In genomic region chr1:145215831-145216230, GRCh38 we compare ENCODE assay signal across 1 cellular context.
A peak's percentile ranks its signal among the peaks of the same experiment; 100 is the strongest.
TF ChIP-seq lines count a peak whose summit lies in the region.

No MANE protein-coding gene starts in this region.

TF ChIP-seq in GM12878, 131 proteins besides CTCF, POLR2A, EP300 and RAD21:
- TF ChIP-seq EED (IDR thresholded peaks at IDR 0.05; ENCODE audit: low read depth) (peak; percentile 26; the same call in 1 of the 2 replicates), IKZF1 (conservative IDR thresholded peaks at IDR 0.05) (peak; percentile 67), BACH1 (IDR thresholded peaks at IDR 0.05; ENCODE audit: borderline replicate concordance) (peak; percentile 56; the same call in 1 of the 2 replicates), BHLHE40 (IDR thresholded peaks at IDR 0.05; ENCODE audit: borderline replicate concordance in 1 of 2, low read depth in 2 of 2, low read length in 1 of 2) (peak in 1 of 2 experiments; percentile 85; a peak in 2 of 4 replicates), IKZF2 (IDR thresholded peaks at IDR 0.05) (peak; percentile 24 to 51; a peak in 3 of 4 replicates), GATAD2B (conservative IDR thresholded peaks at IDR 0.05; ENCODE audit: low read depth) (0 out of 2 replicates have a peak, but pooled peaks have one; percentile 28), NR2F1 (conservative IDR thresholded peaks at IDR 0.05) (0 out of 2 replicates have a peak, but pooled peaks have one; percentile 26)
TF ChIP-seq in GM12878: peak in this region for 7; not testable (repeated sequence) for 124.
